19 cellular contexts compared by ENCODE assay signal in genomic region chr10:131890276-131891195, GRCh38.
"Had no signal": no experiment of that assay in that cellular context is flagged by ENCODE, and none has a peak within 500 bp of the region (broad histone marks: within the 10 kb centered on the region; RNA-seq: fewer than 3 reads in every experiment).

No MANE protein-coding gene starts in this region.

- H3K9me3 ChIP-seq: prostate gland, right atrium auricular region, transverse colon, vagina had no signal

- H3K4me1 ChIP-seq: vagina had no signal

- H3K4me3 Mint-ChIP-seq: activated B cell treated with CpG ODN at 0.5 μM for 24 hours; activated CD4-positive, alpha-beta memory T cell treated with anti-CD3 and anti-CD28 coated beads for 36 hours; activated CD8-positive, alpha-beta memory T cell treated with anti-CD3 and anti-CD28 coated beads, Interleukin-2, amount 10 ng/mL, durations not matched to agents 7 days and 5 days; activated naive CD8-positive, alpha-beta T cell; effector memory CD8-positive, alpha-beta T cell; mesothelial cell of epicardium; nephron progenitor cell; T-helper 2 cell treated with Interferon-gamma antibody and Interleukin-4, amounts not matched to agents 5 μg/mL and 100 μg/mL, for 36 hours had no signal

- DNase-seq: activated B cell treated with CpG ODN at 0.5 μM for 24 hours; activated CD4-positive, alpha-beta memory T cell treated with anti-CD3 and anti-CD28 coated beads for 36 hours; activated CD4-positive, alpha-beta T cell treated with anti-CD3 and anti-CD28 coated beads for 4 hours; activated CD8-positive, alpha-beta memory T cell treated with anti-CD3 and anti-CD28 coated beads, Interleukin-2, amount 10 ng/mL, durations not matched to agents 7 days and 5 days; amygdala; effector memory CD8-positive, alpha-beta T cell; left colon; stimulated activated CD4-positive, alpha-beta T cell treated with anti-CD3 and anti-CD28 coated beads, Interleukin-2, amount 100 ng/mL, for 24 hours; stimulated activated naive CD4-positive, alpha-beta T cell treated with Interleukin-2 at 50 U/mL for 16 hours; transverse colon had no signal

- H3K27me3 ChIP-seq: cardiac muscle cell, right atrium auricular region, vagina had no signal

- H3K36me3 Mint-ChIP-seq: activated CD4-positive, alpha-beta memory T cell treated with anti-CD3 and anti-CD28 coated beads for 36 hours; activated CD8-positive, alpha-beta memory T cell treated with anti-CD3 and anti-CD28 coated beads, Interleukin-2, amount 10 ng/mL, durations not matched to agents 7 days and 5 days; activated naive CD8-positive, alpha-beta T cell; mesothelial cell of epicardium had no signal

- H3K27ac Mint-ChIP-seq: activated B cell treated with CpG ODN at 0.5 μM for 24 hours; activated CD4-positive, alpha-beta memory T cell treated with anti-CD3 and anti-CD28 coated beads for 36 hours; activated CD8-positive, alpha-beta memory T cell treated with anti-CD3 and anti-CD28 coated beads, Interleukin-2, amount 10 ng/mL, durations not matched to agents 7 days and 5 days; activated naive CD8-positive, alpha-beta T cell; effector memory CD8-positive, alpha-beta T cell; mesothelial cell of epicardium; nephron progenitor cell; T-helper 2 cell treated with Interferon-gamma antibody and Interleukin-4, amounts not matched to agents 5 μg/mL and 100 μg/mL, for 36 hours had no signal

- H3K27me3 Mint-ChIP-seq: activated naive CD8-positive, alpha-beta T cell had no signal

- H3K27ac ChIP-seq: cardiac muscle cell, prostate gland, right atrium auricular region, transverse colon, vagina had no signal

- H3K36me3 ChIP-seq: cardiac muscle cell, prostate gland, right atrium auricular region, transverse colon, vagina had no signal

- H3K9me3 Mint-ChIP-seq: activated B cell treated with CpG ODN at 0.5 μM for 24 hours; activated CD4-positive, alpha-beta memory T cell treated with anti-CD3 and anti-CD28 coated beads for 36 hours; effector memory CD8-positive, alpha-beta T cell; mesothelial cell of epicardium; nephron progenitor cell; T-helper 2 cell treated with Interferon-gamma antibody and Interleukin-4, amounts not matched to agents 5 μg/mL and 100 μg/mL, for 36 hours had no signal

- ATAC-seq: activated CD8-positive, alpha-beta memory T cell treated with anti-CD3 and anti-CD28 coated beads, Interleukin-2, amount 10 ng/mL, durations not matched to agents 7 days and 5 days; effector memory CD8-positive, alpha-beta T cell had no signal

- H3K4me3 ChIP-seq: cardiac muscle cell, lung, prostate gland, right atrium auricular region, transverse colon, vagina had no signal
